ENCODE assay signal across 1 cellular context in the genomic region with DNA sequence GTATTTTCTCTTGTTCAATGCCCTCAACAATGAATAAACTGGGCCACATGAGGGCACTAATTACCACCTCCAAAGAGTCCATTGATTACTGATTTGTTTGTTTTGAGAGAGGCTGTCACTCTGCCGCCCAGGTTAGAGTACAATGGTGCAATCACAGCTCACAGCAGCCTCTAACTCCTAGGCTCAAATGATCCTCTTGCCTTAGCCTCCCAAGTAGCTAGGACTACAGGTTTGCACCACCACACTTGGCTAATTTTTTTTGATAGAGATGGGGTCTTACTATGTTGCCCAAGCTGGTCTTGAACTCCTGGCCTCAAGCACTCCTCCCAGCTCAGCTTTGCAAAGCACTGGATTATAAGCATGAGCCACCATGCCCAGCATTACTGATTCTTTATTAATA.
A peak's percentile ranks its signal among the peaks of the same experiment; 100 is the strongest.
TF ChIP-seq lines count a peak whose summit lies in the region.

No MANE protein-coding gene starts in this region.

TF ChIP-seq in HepG2, 621 proteins besides CTCF, POLR2A, EP300 and RAD21 (continued from another document):
- TF ChIP-seq, protein P1, sequence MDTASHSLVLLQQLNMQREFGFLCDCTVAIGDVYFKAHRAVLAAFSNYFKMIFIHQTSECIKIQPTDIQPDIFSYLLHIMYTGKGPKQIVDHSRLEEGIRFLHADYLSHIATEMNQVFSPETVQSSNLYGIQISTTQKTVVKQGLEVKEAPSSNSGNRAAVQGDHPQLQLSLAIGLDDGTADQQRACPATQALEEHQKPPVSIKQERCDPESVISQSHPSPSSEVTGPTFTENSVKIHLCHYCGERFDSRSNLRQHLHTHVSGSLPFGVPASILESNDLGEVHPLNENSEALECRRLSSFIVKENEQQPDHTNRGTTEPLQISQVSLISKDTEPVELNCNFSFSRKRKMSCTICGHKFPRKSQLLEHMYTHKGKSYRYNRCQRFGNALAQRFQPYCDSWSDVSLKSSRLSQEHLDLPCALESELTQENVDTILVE (CRISPR knock-in tag; IDR thresholded peaks at IDR 0.05): no peak
- TF ChIP-seq MXD4 (CRISPR knock-in tag; IDR thresholded peaks at IDR 0.05) (no peak), ZNF558 (CRISPR knock-in tag; IDR thresholded peaks at IDR 0.05; ENCODE audit: borderline replicate concordance) (no peak), ZMYM4 (CRISPR knock-in tag; IDR thresholded peaks at IDR 0.05) (0 out of 2 replicates have a peak, but pooled peaks have one; percentile 37), STAG1 (CRISPR knock-in tag; IDR thresholded peaks at IDR 0.05) (0 out of 2 replicates have a peak, but pooled peaks have one; percentile 14), POGZ (CRISPR knock-in tag; IDR thresholded peaks at IDR 0.05) (peak; percentile 36; the same call in 1 of the 2 replicates), CEBPG (CRISPR knock-in tag; IDR thresholded peaks at IDR 0.05) (0 out of 2 replicates have a peak, but pooled peaks have one; percentile 9), ZMYM3 (CRISPR knock-in tag; IDR thresholded peaks at IDR 0.05) (peak; percentile 82), ZMYM2 (CRISPR knock-in tag; IDR thresholded peaks at IDR 0.05) (0 out of 2 replicates have a peak, but pooled peaks have one; percentile 38), RCOR2 (CRISPR knock-in tag; IDR thresholded peaks at IDR 0.05) (peak; percentile 58; the same call in 1 of the 2 replicates), ZNF460 (CRISPR knock-in tag; IDR thresholded peaks at IDR 0.05; ENCODE audit: borderline replicate concordance) (peak; percentile 45; the same call in 1 of the 2 replicates), PLRG1 (conservative IDR thresholded peaks at IDR 0.05) (no peak), WIZ (CRISPR knock-in tag; IDR thresholded peaks at IDR 0.05) (no peak)
- TF ChIP-seq, protein P2, sequence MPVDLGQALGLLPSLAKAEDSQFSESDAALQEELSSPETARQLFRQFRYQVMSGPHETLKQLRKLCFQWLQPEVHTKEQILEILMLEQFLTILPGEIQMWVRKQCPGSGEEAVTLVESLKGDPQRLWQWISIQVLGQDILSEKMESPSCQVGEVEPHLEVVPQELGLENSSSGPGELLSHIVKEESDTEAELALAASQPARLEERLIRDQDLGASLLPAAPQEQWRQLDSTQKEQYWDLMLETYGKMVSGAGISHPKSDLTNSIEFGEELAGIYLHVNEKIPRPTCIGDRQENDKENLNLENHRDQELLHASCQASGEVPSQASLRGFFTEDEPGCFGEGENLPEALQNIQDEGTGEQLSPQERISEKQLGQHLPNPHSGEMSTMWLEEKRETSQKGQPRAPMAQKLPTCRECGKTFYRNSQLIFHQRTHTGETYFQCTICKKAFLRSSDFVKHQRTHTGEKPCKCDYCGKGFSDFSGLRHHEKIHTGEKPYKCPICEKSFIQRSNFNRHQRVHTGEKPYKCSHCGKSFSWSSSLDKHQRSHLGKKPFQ (CRISPR knock-in tag; IDR thresholded peaks at IDR 0.05; ENCODE audit: insufficient replicate concordance): no peak
- TF ChIP-seq, protein P3, sequence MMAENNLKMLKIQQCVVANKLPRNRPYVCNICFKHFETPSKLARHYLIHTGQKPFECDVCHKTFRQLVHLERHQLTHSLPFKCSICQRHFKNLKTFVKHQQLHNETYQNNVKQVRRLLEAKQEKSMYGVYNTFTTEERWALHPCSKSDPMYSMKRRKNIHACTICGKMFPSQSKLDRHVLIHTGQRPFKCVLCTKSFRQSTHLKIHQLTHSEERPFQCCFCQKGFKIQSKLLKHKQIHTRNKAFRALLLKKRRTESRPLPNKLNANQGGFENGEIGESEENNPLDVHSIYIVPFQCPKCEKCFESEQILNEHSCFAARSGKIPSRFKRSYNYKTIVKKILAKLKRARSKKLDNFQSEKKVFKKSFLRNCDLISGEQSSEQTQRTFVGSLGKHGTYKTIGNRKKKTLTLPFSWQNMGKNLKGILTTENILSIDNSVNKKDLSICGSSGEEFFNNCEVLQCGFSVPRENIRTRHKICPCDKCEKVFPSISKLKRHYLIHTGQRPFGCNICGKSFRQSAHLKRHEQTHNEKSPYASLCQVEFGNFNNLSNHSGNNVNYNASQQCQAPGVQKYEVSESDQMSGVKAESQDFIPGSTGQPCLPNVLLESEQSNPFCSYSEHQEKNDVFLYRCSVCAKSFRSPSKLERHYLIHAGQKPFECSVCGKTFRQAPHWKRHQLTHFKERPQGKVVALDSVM (CRISPR knock-in tag; IDR thresholded peaks at IDR 0.05): peak; percentile 98
- TF ChIP-seq, protein P4, sequence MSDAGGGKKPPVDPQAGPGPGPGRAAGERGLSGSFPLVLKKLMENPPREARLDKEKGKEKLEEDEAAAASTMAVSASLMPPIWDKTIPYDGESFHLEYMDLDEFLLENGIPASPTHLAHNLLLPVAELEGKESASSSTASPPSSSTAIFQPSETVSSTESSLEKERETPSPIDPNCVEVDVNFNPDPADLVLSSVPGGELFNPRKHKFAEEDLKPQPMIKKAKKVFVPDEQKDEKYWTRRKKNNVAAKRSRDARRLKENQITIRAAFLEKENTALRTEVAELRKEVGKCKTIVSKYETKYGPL (CRISPR knock-in tag; IDR thresholded peaks at IDR 0.05): 0 out of 2 replicates have a peak, but pooled peaks have one; percentile 22
- TF ChIP-seq, protein P5, sequence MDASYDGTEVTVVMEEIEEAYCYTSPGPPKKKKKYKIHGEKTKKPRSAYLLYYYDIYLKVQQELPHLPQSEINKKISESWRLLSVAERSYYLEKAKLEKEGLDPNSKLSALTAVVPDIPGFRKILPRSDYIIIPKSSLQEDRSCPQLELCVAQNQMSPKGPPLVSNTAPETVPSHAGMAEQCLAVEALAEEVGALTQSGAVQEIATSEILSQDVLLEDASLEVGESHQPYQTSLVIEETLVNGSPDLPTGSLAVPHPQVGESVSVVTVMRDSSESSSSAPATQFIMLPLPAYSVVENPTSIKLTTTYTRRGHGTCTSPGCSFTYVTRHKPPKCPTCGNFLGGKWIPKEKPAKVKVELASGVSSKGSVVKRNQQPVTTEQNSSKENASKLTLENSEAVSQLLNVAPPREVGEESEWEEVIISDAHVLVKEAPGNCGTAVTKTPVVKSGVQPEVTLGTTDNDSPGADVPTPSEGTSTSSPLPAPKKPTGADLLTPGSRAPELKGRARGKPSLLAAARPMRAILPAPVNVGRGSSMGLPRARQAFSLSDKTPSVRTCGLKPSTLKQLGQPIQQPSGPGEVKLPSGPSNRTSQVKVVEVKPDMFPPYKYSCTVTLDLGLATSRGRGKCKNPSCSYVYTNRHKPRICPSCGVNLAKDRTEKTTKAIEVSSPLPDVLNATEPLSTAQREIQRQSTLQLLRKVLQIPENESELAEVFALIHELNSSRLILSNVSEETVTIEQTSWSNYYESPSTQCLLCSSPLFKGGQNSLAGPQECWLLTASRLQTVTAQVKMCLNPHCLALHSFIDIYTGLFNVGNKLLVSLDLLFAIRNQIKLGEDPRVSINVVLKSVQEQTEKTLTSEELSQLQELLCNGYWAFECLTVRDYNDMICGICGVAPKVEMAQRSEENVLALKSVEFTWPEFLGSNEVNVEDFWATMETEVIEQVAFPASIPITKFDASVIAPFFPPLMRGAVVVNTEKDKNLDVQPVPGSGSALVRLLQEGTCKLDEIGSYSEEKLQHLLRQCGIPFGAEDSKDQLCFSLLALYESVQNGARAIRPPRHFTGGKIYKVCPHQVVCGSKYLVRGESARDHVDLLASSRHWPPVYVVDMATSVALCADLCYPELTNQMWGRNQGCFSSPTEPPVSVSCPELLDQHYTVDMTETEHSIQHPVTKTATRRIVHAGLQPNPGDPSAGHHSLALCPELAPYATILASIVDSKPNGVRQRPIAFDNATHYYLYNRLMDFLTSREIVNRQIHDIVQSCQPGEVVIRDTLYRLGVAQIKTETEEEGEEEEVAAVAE (CRISPR knock-in tag; IDR thresholded peaks at IDR 0.05; ENCODE audit: borderline replicate concordance): no peak
TF ChIP-seq in HepG2: peak in this region for 13.
